In the genomic region with DNA sequence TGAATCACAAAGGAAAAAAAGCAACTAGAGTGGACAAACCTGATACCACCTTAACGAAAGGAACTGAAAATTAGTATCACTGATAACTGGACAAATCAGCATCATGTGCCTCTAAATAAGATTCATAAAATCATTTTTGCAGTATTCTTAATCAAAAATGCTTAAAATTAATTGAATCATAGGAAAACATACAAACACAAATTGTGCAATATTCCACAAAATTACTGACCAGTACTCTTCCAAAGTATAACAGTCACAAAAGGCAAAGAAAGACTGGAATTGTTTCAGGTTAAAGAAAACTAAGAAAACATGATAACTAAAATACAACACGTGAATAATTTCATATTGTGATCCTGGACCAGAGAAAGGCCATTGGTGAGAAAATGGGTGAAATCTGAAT, we compare ENCODE assay signal across 21 cellular contexts.
"Had no signal": no experiment of that assay in that cellular context is flagged by ENCODE, and none has a peak within 500 bp of the region (broad histone marks: within the 10 kb centered on the region; RNA-seq: fewer than 3 reads in every experiment).

No MANE protein-coding gene starts in this region.

- H3K4me2 ChIP-seq: PC-9 had no signal

- H2AFZ ChIP-seq: PC-9 had no signal

- H3K9me3 ChIP-seq: Peyer's patch, SJCRH30 had no signal

- ATAC-seq: HepG2, Right ventricle myocardium inferior, SK-N-SH treated with all-trans-retinoic acid at 6 μM for 48 hours had no signal

- H3K4me3 ChIP-seq: PC-9, Peyer's patch, SJCRH30 had no signal

- H3K36me3 ChIP-seq: Peyer's patch, SJCRH30 had no signal

- FAIRE-seq: HepG2 had no signal

- DNase-seq: KBM-7; NCI-H1092; NCI-H1105 treated with DMSO at 0.1 percent for 48 hours; NCI-H1417 treated with DMSO at 0.1 percent for 48 hours; NCI-H146; NCI-H187; NCI-H2081 treated with DMSO at 0.1 percent for 48 hours; NCI-H2171; NCI-H226; NCI-H446; NCI-H510A; NCI-H524 treated with DMSO at 0.1 percent for 48 hours; NCI-H774; NK-92 treated with Interleukin-12 subunit alpha and Interleukin-12 subunit beta, amount 100 ng/mL, for 24 hours; Peyer's patch; SHP77 treated with DMSO at 0.1 percent for 48 hours; SJCRH30 had no signal

- H3K4me1 ChIP-seq: SJCRH30 had no signal

- H3K27ac ChIP-seq: PC-9, Peyer's patch, SJCRH30 had no signal

- H3K27me3 ChIP-seq: Peyer's patch, SJCRH30 had no signal
